9 cellular contexts compared by ENCODE assay signal in genomic region chr10:1043532-1043995, GRCh38. TPM values are rescaled to one million over a fixed set of nuclear protein-coding genes. Genes with fewer than 3 reads are reported as not detected.
DNase-seq lines count a peak whose midpoint lies in the region; ATAC-seq and TF ChIP-seq lines count a peak whose summit lies in the region.
"Had no signal": no experiment of that assay in that cellular context is flagged by ENCODE, and none has a peak within 500 bp of the region (broad histone marks: within the 10 kb centered on the region; RNA-seq: fewer than 3 reads in every experiment).

No MANE protein-coding gene starts in this region.

- 61 to 73% (median 68%) methylated on average over 12 of the region's 12 CpGs for WGBS in stomach, 5 donors
- WGBS in prostate gland, result 75% methylated on average over 12 of the region's 12 CpGs

- TF ChIP-seq CTCF in Peyer's patch (IDR thresholded peaks at IDR 0.05) (no peak), cardiac muscle cell (IDR thresholded peaks at IDR 0.05; ENCODE audit: low read depth, low read length) (no peak), stomach (IDR thresholded peaks at IDR 0.05) (no peak), neural progenitor cell (IDR thresholded peaks at IDR 0.05) (no peak), MCF 10A (IDR thresholded peaks at IDR 0.05; ENCODE audit: unreplicated experiment) (no peak), prostate gland (IDR thresholded peaks at IDR 0.05) (no peak)

- intact Hi-C loops in stomach (cut with DNase I; ENCODE audit: low total_unique reads), result loop anchor here (10.0 kb wide), 1 partner anchor 49 kb away; no protein-coding TSS in a partner anchor
- intact Hi-C loops in MCF 10A (cut with micrococcal nuclease), result no loop called here
- intact Hi-C loops in prostate gland (cut with DNase I), result no loop called here

- H3K4me1 ChIP-seq in Peyer's patch, result peaks cover 0 to 10% (median 0%) of the 10 kb centered on the region in 4 donors
- H3K4me1 ChIP-seq in cardiac muscle cell (ENCODE audit: low read depth), result peaks cover 8% of the 10 kb centered on the region
- H3K4me1 ChIP-seq in stomach, result peaks cover 7 to 37% (median 21%) of the 10 kb centered on the region in 4 donors
- peaks cover 4% of the 10 kb centered on the region for H3K4me1 ChIP-seq in neural progenitor cell
- peaks cover 3% of the 10 kb centered on the region for H3K4me1 ChIP-seq in prostate gland (replicated peaks)

- BruUV-seq in MCF 10A (replicated peaks; lab: Mats Ljungman, UMichigan), result no TSS peak

- no peak for TF ChIP-seq EP300 in stomach (IDR thresholded peaks at IDR 0.05)

- TF ChIP-seq POLR2A in Peyer's patch (IDR thresholded peaks at IDR 0.05) (peak in 1 of 2 donors; percentile 26), stomach (IDR thresholded peaks at IDR 0.05) (no peak), prostate gland (IDR thresholded peaks at IDR 0.05) (no peak)

- H3K79me2 ChIP-seq in neural progenitor cell (ENCODE audit: low read depth), result peaks cover 58% of the 10 kb centered on the region

- DNase-seq in Peyer's patch (peak in 2 of 3 donors; percentile 78 to 84), cardiac muscle cell (ENCODE audit: low read depth in 1 of 2, low spot score in 1 of 2) (no peak), stomach (no peak), neural progenitor cell (ENCODE audit: low spot score) (no peak), MCF 10A (ENCODE audit: unreplicated experiment) (no peak), prostate gland (ENCODE audit: low spot score) (no peak)

- H3K4me1 Mint-ChIP-seq in neural progenitor cell (peaks cover 29% of the 10 kb centered on the region), MCF 10A (ENCODE audit: insufficient read depth, unreplicated experiment) (peaks cover 29% of the 10 kb centered on the region)

- no peak overlapping the region for H3K27ac Mint-ChIP-seq in neural progenitor cell
- H3K27ac Mint-ChIP-seq in MCF 10A (ENCODE audit: low read depth, unreplicated experiment), result no peak overlapping the region

- H3K27me3 ChIP-seq in Peyer's patch (no peaks in the 10 kb centered on the region), cardiac muscle cell (no peaks in the 10 kb centered on the region), stomach (no peaks in the 10 kb centered on the region), neural progenitor cell (no peaks in the 10 kb centered on the region), prostate gland (replicated peaks; ENCODE audit: insufficient read depth) (no peaks in the 10 kb centered on the region)

- H4K20me1 ChIP-seq in neural progenitor cell (ENCODE audit: low read depth), result peaks cover 73% of the 10 kb centered on the region

- H3K9me3 ChIP-seq in Peyer's patch (no peaks in the 10 kb centered on the region), cardiac muscle cell (ENCODE audit: low read depth) (no peaks in the 10 kb centered on the region), stomach (no peaks in the 10 kb centered on the region), neural progenitor cell (ENCODE audit: low read depth) (no peaks in the 10 kb centered on the region), prostate gland (no peaks in the 10 kb centered on the region)

- no peak overlapping the region for H3K4me3 Mint-ChIP-seq in neural progenitor cell
- no peak overlapping the region for H3K4me3 Mint-ChIP-seq in MCF 10A (ENCODE audit: unreplicated experiment)

- H3K27ac ChIP-seq in Peyer's patch (peak overlapping the region; percentile 62 to 84 (median 73)), cardiac muscle cell (peak overlapping the region; percentile 50), stomach (peak overlapping the region; percentile 33 to 89 (median 78)), neural progenitor cell (no peak overlapping the region), prostate gland (peak overlapping the region in 1 of 2 donors; percentile 25)

- peak overlapping the region in 1 of 4 donors; percentile 35 for H3K4me3 ChIP-seq in Peyer's patch
- no peak overlapping the region for H3K4me3 ChIP-seq in cardiac muscle cell
- peak overlapping the region in 1 of 4 donors; percentile 14 for H3K4me3 ChIP-seq in stomach
- H3K4me3 ChIP-seq in neural progenitor cell, result no peak overlapping the region
- no peak overlapping the region for H3K4me3 ChIP-seq in prostate gland

- H3K36me3 ChIP-seq in Peyer's patch, result peaks cover 0 to 46% (median 5%) of the 10 kb centered on the region in 3 donors
- peaks cover 43% of the 10 kb centered on the region for H3K36me3 ChIP-seq in cardiac muscle cell
- H3K36me3 ChIP-seq in stomach, result peaks cover 16 to 52% (median 51%) of the 10 kb centered on the region in 4 donors
- peaks cover 37% of the 10 kb centered on the region for H3K36me3 ChIP-seq in neural progenitor cell
- no peaks in the 10 kb centered on the region for H3K36me3 ChIP-seq in prostate gland

- H3F3A ChIP-seq in neural progenitor cell (ENCODE audit: low read depth), result peaks cover 56% of the 10 kb centered on the region

- H3K9me3 Mint-ChIP-seq in neural progenitor cell (no peaks in the 10 kb centered on the region), MCF 10A (ENCODE audit: unreplicated experiment) (no peaks in the 10 kb centered on the region)

- peaks cover 36% of the 10 kb centered on the region for H3K36me3 Mint-ChIP-seq in neural progenitor cell
- H3K36me3 Mint-ChIP-seq in MCF 10A (ENCODE audit: insufficient read depth, unreplicated experiment), result peaks cover 52% of the 10 kb centered on the region

- H2AFZ ChIP-seq in neural progenitor cell (replicated peaks), result no peak overlapping the region

- POLR2A ChIA-PET in MCF 10A (lab: Yijun Ruan, JAX), result interaction anchor here (1.0 to 3.6 kb wide), 4 partner anchors 7 to 56 kb away, joined by 5 to 27 read pairs (median 9); partner anchors contain the start of genes GTPBP4 and WDR37

- no peak overlapping the region for H3K9ac ChIP-seq in neural progenitor cell

- ATAC-seq in GM18867 (IDR thresholded peaks at IDR 0.05; ENCODE audit: unreplicated experiment) (peak; percentile 64), HG02642 (IDR thresholded peaks at IDR 0.05; ENCODE audit: poor library complexity, unreplicated experiment) (peak; percentile 47)

- H3K4me2 ChIP-seq in neural progenitor cell, result no peak overlapping the region

- H3K27me3 Mint-ChIP-seq in neural progenitor cell (ENCODE audit: insufficient read depth, low read depth), result peaks cover 5% of the 10 kb centered on the region
- no peaks in the 10 kb centered on the region for H3K27me3 Mint-ChIP-seq in MCF 10A (ENCODE audit: insufficient read depth, unreplicated experiment)

- CTCF ChIA-PET in MCF 10A (lab: Yijun Ruan, JAX), result no interaction called here

RNA-seq across cellular contexts. Expression of gene IDI1, which starts 5.4 kb away (rescaled TPM):
- total RNA-seq in Peyer's patch (10 to 100 TPM; 52.0 to 71.0 (median 60.5) TPM), cardiac muscle cell (39.1 and 95.8 TPM in 2 replicates), stomach (10 to 100 TPM; 18.4 to 79.1 (median 21.6) TPM), neural progenitor cell (ENCODE audit: low replicate concordance) (117 and 168 TPM in 2 replicates), MCF 10A (2022) (22.2 and 25.1 TPM in 2 replicates), prostate gland (10 to 100 TPM; 30.9 to 36.8 TPM)
- polyA plus RNA-seq in cardiac muscle cell (73.8 and 182 TPM in 2 replicates), stomach (10 to 100 TPM; 31.6 to 76.5 (median 54.7) TPM)

RNA-seq across cellular contexts. Expression of gene WDR37, which starts 12.6 kb away (rescaled TPM):
- total RNA-seq in Peyer's patch, result 10 to 100 TPM; 16.8 to 28.8 (median 22.3) TPM
- total RNA-seq in cardiac muscle cell, result 13.0 and 14.6 TPM in 2 replicates
- polyA plus RNA-seq in cardiac muscle cell, result 15.7 and 16.7 TPM in 2 replicates
- total RNA-seq in stomach, result 100 to 1,000 TPM in 1 of 5 donors, 10 to 100 TPM in 4; 11.9 to 165 (median 18.0) TPM
- 1 to 10 TPM; 5.3 to 5.7 (median 5.3) TPM for polyA plus RNA-seq in stomach
- 11.6 and 14.7 TPM in 2 replicates for total RNA-seq in neural progenitor cell (ENCODE audit: low replicate concordance)
- total RNA-seq in MCF 10A (2022), result 14.2 and 18.2 TPM in 2 replicates
- 10 to 100 TPM; 11.9 to 22.8 TPM for total RNA-seq in prostate gland

RNA-seq across cellular contexts. Expression of gene IDI2, which starts 17.9 kb away (rescaled TPM):
- total RNA-seq in Peyer's patch (not detected), cardiac muscle cell (not detected in 2 replicates), stomach (1 to 10 TPM in 1 of 5 donors, not detected in 4; 2.9 TPM), neural progenitor cell (ENCODE audit: low replicate concordance) (not detected in 2 replicates), MCF 10A (2022) (not detected in 2 replicates), prostate gland (not detected)
- polyA plus RNA-seq in cardiac muscle cell (0.20 TPM in 1 of 2 replicates, not detected in the other), stomach (not detected)
- polyA plus RNA-seq: esophagus had no signal

RNA-seq across cellular contexts. Expression of gene GTPBP4, which starts 55.3 kb away (rescaled TPM):
- total RNA-seq in Peyer's patch (100 to 1,000 TPM in 1 of 4 donors, 10 to 100 TPM in 3; 16.9 to 196 (median 22.6) TPM), cardiac muscle cell (34.4 and 49.7 TPM in 2 replicates), stomach (10 to 100 TPM in 4 of 5 donors, 1 to 10 TPM in 1; 8.8 to 61.7 (median 28.1) TPM), neural progenitor cell (ENCODE audit: low replicate concordance) (32.4 and 53.4 TPM in 2 replicates), MCF 10A (2022) (138 and 142 TPM in 2 replicates), prostate gland (10 to 100 TPM; 15.6 to 39.9 TPM)
- polyA plus RNA-seq in cardiac muscle cell (42.1 and 51.2 TPM in 2 replicates), stomach (10 to 100 TPM; 13.3 to 17.4 (median 16.2) TPM)

Comparison
In these comparisons a context has a peak if more than half of its experiments do, and no peak if none do; other contexts are left out.
1. DNase-seq: peak in Peyer's patch (2 of 3); none in cardiac muscle cell (0 of 2), stomach (single experiment), neural progenitor cell (single experiment), MCF 10A (single experiment) and prostate gland (single experiment).